In the genomic region with DNA sequence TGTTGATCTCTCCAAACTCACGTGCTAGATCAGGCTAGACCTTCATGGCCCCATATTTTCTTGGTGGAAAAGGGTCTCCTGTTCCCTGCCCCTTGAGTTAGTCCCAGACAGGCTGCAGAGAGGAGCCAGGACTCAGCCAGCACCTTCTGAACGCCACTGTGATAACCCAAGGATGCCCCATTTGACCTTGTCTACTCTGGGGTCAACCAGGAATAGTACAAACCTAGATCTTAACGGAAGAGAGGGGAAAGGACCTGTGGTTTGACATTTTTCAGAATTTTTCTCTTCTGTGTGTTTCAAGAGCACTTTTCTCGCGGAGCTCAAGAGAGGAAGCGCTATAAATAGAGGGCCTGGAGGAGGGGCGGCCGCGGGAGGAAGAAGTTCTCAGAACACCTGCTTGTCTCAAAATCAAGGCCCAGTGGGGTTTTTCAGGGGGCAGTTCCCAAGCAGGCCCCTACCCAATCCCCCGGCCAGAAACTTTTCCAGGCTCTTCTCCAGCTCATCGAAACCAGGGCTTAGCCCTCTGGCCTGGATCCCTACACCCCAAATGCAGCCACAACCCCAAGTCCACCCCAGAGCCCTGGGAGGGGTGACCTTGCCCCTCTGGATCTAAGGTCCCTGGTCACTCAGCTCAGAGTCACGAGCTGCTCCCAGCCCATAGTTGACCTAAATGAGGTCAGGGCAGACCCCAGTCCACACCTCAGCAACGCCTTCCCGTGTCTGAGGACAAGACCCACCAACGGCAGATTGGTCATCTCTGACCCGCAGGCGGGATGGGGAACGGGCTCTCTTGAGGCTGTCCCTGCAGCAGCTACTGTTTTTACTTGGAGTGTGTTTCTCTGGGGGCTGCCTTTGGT, we compare ENCODE assay signal across 8 cellular contexts.
DNase-seq lines count a peak whose midpoint lies in the region; ATAC-seq, FAIRE-seq and TF ChIP-seq lines count a peak whose summit lies in the region.

No MANE protein-coding gene starts in this region.

- H3K4me1 ChIP-seq in spleen, result peaks cover 13 to 66% (median 51%) of the 10 kb centered on the region in 6 donors

- ATAC-seq in GM21526 (IDR thresholded peaks at IDR 0.05; ENCODE audit: low FRiP score, unreplicated experiment) (peak; percentile 57), SK-N-SH treated with all-trans-retinoic acid at 6 μM for 48 hours (no peak), omental fat pad (ENCODE audit: low FRiP score) (no peak)
- peak; percentile 36 to 37 for ATAC-seq in activated T-cell treated with anti-CD3 and anti-CD28 coated beads, Interleukin-2, amount 50 U/mL, for 4 hours

- TF ChIP-seq CTCF in HL-60 (IDR thresholded peaks at IDR 0.05; ENCODE audit: insufficient read depth, low read length) (no peak), spleen (IDR thresholded peaks at IDR 0.05 in 8 of 11, conservative IDR thresholded peaks at IDR 0.05 in 3 of 11) (no peak), omental fat pad (IDR thresholded peaks at IDR 0.05) (no peak)

- H3K36me3 ChIP-seq in spleen, result no peaks in the 10 kb centered on the region

- H3K27ac ChIP-seq in HL-60 (replicated peaks), result peak overlapping the region; percentile 41
- H3K27ac ChIP-seq in spleen, result peak overlapping the region; percentile 74 to 92 (median 80)

- no peaks in the 10 kb centered on the region for H3K27me3 Mint-ChIP-seq in activated T-cell treated with anti-CD3 and anti-CD28 coated beads, Interleukin-2, amount 50 U/mL, for 4 hours (ENCODE audit: low read depth)

- H3K36me3 Mint-ChIP-seq in activated T-cell treated with anti-CD3 and anti-CD28 coated beads, Interleukin-2, amount 50 U/mL, for 4 hours (ENCODE audit: insufficient read depth), result no peaks in the 10 kb centered on the region

- H3K4me3 ChIP-seq in HL-60 (replicated peaks; ENCODE audit: insufficient read depth, low read length) (no peak overlapping the region), spleen (peak overlapping the region in 1 of 8 donors; percentile 13)

- DNase-seq in GM12891 (ENCODE audit: insufficient read length, low spot score), result peak; percentile 58
- peak in 1 of 2 experiments; percentile 75 for DNase-seq in HL-60 (ENCODE audit: low read depth in 1 of 2, low spot score in 1 of 2)
- DNase-seq in activated T-cell treated with anti-CD3 and anti-CD28 coated beads, Interleukin-2, amount 50 U/mL, for 4 hours, result peak; percentile 62
- DNase-seq in spleen, result peak; percentile 92
- no peak for DNase-seq in GF-D8 (lab: John Stamatoyannopoulos, UW)
- DNase-seq in omental fat pad (ENCODE audit: low spot score), result no peak

- peaks cover 53% of the 10 kb centered on the region for H3K4me1 Mint-ChIP-seq in activated T-cell treated with anti-CD3 and anti-CD28 coated beads, Interleukin-2, amount 50 U/mL, for 4 hours (ENCODE audit: low read depth)

- intact Hi-C loops in spleen (cut with DNase I; ENCODE audit: low total_unique reads), result no loop called here

- no peaks in the 10 kb centered on the region for H3K9me3 ChIP-seq in spleen

- peak; percentile 84 for FAIRE-seq in GM12891 (lab: Jason Lieb, UNC)

- H3K27me3 ChIP-seq in HL-60 (ENCODE audit: insufficient read depth, poor library complexity, severe bottlenecking) (no peaks in the 10 kb centered on the region), spleen (replicated peaks in 1 of 7) (no peaks in the 10 kb centered on the region)

- 30 to 37% (median 36%) methylated on average over 17 to 18 of the region's 18 CpGs for whole genome bisulfite sequencing in spleen, 5 donors

- H3K4me3 Mint-ChIP-seq in activated T-cell treated with anti-CD3 and anti-CD28 coated beads, Interleukin-2, amount 50 U/mL, for 4 hours, result peak overlapping the region; percentile 59

- no peaks in the 10 kb centered on the region for H3K9me3 Mint-ChIP-seq in activated T-cell treated with anti-CD3 and anti-CD28 coated beads, Interleukin-2, amount 50 U/mL, for 4 hours

- TF ChIP-seq POLR2A in GM12891 (IDR thresholded peaks at IDR 0.05; ENCODE audit: low read depth, low read length) (no peak), spleen (IDR thresholded peaks at IDR 0.05) (no peak)

TF ChIP-seq in GM12891, 5 proteins besides CTCF, POLR2A, EP300 and RAD21:
- no peak for TF ChIP-seq POLR2AphosphoS5 (IDR thresholded peaks at IDR 0.05; ENCODE audit: low read depth, low read length)
- peak; percentile 75 for TF ChIP-seq SPI1 (IDR thresholded peaks at IDR 0.05; ENCODE audit: low read depth, low read length)

TF ChIP-seq in SK-N-SH treated with all-trans-retinoic acid at 6 μM for 48 hours, 23 proteins besides CTCF, POLR2A, EP300 and RAD21:
- TF ChIP-seq, protein P1, sequence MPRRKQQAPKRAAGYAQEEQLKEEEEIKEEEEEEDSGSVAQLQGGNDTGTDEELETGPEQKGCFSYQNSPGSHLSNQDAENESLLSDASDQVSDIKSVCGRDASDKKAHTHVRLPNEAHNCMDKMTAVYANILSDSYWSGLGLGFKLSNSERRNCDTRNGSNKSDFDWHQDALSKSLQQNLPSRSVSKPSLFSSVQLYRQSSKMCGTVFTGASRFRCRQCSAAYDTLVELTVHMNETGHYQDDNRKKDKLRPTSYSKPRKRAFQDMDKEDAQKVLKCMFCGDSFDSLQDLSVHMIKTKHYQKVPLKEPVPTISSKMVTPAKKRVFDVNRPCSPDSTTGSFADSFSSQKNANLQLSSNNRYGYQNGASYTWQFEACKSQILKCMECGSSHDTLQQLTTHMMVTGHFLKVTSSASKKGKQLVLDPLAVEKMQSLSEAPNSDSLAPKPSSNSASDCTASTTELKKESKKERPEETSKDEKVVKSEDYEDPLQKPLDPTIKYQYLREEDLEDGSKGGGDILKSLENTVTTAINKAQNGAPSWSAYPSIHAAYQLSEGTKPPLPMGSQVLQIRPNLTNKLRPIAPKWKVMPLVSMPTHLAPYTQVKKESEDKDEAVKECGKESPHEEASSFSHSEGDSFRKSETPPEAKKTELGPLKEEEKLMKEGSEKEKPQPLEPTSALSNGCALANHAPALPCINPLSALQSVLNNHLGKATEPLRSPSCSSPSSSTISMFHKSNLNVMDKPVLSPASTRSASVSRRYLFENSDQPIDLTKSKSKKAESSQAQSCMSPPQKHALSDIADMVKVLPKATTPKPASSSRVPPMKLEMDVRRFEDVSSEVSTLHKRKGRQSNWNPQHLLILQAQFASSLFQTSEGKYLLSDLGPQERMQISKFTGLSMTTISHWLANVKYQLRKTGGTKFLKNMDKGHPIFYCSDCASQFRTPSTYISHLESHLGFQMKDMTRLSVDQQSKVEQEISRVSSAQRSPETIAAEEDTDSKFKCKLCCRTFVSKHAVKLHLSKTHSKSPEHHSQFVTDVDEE (CRISPR knock-in tag; IDR thresholded peaks at IDR 0.05), result no peak
- no peak for TF ChIP-seq CSDC2 (CRISPR knock-in tag; IDR thresholded peaks at IDR 0.05)
- TF ChIP-seq ZFP30 (CRISPR knock-in tag; IDR thresholded peaks at IDR 0.05), result no peak
- no peak for TF ChIP-seq ZNF70 (CRISPR knock-in tag; IDR thresholded peaks at IDR 0.05)
- no peak for TF ChIP-seq ISL1 (CRISPR knock-in tag; IDR thresholded peaks at IDR 0.05)
- TF ChIP-seq, protein P2, sequence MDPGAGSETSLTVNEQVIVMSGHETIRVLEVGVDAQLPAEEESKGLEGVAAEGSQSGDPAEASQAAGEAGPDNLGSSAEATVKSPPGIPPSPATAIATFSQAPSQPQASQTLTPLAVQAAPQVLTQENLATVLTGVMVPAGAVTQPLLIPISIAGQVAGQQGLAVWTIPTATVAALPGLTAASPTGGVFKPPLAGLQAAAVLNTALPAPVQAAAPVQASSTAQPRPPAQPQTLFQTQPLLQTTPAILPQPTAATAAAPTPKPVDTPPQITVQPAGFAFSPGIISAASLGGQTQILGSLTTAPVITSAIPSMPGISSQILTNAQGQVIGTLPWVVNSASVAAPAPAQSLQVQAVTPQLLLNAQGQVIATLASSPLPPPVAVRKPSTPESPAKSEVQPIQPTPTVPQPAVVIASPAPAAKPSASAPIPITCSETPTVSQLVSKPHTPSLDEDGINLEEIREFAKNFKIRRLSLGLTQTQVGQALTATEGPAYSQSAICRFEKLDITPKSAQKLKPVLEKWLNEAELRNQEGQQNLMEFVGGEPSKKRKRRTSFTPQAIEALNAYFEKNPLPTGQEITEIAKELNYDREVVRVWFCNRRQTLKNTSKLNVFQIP (CRISPR knock-in tag; IDR thresholded peaks at IDR 0.05; ENCODE audit: borderline replicate concordance, low read depth), result no peak
- no peak for TF ChIP-seq ZC3H10 (CRISPR knock-in tag; IDR thresholded peaks at IDR 0.05)
- no peak for TF ChIP-seq ESRRG (CRISPR knock-in tag; IDR thresholded peaks at IDR 0.05)
- no peak for TF ChIP-seq PPARA (CRISPR knock-in tag; IDR thresholded peaks at IDR 0.05; ENCODE audit: borderline replicate concordance)
- TF ChIP-seq TOX (CRISPR knock-in tag; IDR thresholded peaks at IDR 0.05; ENCODE audit: borderline replicate concordance), result no peak
- TF ChIP-seq, protein P3, sequence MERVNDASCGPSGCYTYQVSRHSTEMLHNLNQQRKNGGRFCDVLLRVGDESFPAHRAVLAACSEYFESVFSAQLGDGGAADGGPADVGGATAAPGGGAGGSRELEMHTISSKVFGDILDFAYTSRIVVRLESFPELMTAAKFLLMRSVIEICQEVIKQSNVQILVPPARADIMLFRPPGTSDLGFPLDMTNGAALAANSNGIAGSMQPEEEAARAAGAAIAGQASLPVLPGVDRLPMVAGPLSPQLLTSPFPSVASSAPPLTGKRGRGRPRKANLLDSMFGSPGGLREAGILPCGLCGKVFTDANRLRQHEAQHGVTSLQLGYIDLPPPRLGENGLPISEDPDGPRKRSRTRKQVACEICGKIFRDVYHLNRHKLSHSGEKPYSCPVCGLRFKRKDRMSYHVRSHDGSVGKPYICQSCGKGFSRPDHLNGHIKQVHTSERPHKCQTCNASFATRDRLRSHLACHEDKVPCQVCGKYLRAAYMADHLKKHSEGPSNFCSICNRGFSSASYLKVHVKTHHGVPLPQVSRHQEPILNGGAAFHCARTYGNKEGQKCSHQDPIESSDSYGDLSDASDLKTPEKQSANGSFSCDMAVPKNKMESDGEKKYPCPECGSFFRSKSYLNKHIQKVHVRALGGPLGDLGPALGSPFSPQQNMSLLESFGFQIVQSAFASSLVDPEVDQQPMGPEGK (CRISPR knock-in tag; IDR thresholded peaks at IDR 0.05; ENCODE audit: borderline replicate concordance), result no peak
- TF ChIP-seq ARNTL (CRISPR knock-in tag; IDR thresholded peaks at IDR 0.05; ENCODE audit: borderline replicate concordance, low read depth), result no peak
- TF ChIP-seq, protein P4, sequence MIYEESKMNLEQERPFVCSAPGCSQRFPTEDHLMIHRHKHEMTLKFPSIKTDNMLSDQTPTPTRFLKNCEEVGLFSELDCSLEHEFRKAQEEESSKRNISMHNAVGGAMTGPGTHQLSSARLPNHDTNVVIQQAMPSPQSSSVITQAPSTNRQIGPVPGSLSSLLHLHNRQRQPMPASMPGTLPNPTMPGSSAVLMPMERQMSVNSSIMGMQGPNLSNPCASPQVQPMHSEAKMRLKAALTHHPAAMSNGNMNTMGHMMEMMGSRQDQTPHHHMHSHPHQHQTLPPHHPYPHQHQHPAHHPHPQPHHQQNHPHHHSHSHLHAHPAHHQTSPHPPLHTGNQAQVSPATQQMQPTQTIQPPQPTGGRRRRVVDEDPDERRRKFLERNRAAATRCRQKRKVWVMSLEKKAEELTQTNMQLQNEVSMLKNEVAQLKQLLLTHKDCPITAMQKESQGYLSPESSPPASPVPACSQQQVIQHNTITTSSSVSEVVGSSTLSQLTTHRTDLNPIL (CRISPR knock-in tag; IDR thresholded peaks at IDR 0.05; ENCODE audit: low read depth), result no peak
- no peak for TF ChIP-seq TCF4 (CRISPR knock-in tag; IDR thresholded peaks at IDR 0.05; ENCODE audit: borderline replicate concordance)

Comparison
In these comparisons a context has a peak if more than half of its experiments do, and no peak if none do; other contexts are left out.
1. DNase-seq: peak in GM12891 (single experiment), activated T-cell treated with anti-CD3 and anti-CD28 coated beads, Interleukin-2, amount 50 U/mL, for 4 hours (single experiment) and spleen (single experiment); none in GF-D8 (single experiment) and omental fat pad (single experiment).
2. ATAC-seq: peak in GM21526 (single experiment) and activated T-cell treated with anti-CD3 and anti-CD28 coated beads, Interleukin-2, amount 50 U/mL, for 4 hours (2 of 2); none in SK-N-SH treated with all-trans-retinoic acid at 6 μM for 48 hours (single experiment) and omental fat pad (single experiment).